Comparison of ENCODE assay signal across 17 cellular contexts in the genomic region with DNA sequence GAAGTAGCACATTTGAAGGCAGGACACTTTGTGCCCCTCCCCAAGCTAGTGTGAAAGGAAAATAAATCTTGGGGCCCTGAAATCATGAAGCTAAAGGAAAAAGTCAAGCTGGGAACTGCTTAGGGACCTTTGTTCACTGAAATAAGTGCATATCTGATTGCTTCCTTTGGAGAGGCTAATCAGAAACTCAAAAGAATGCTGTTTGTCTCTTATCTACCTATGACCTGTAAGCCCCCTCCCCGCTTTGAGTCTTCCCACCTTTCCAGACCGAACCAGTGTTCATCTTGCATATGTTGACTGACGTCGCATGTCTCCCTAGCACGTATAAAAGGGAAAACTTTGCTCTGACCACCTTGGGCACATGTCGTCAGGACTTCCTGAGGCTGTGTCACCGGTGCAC. TPM values are rescaled to one million over a fixed set of nuclear protein-coding genes. Genes with fewer than 3 reads are reported as not detected.
DNase-seq lines count a peak whose midpoint lies in the region; FAIRE-seq and TF ChIP-seq lines count a peak whose summit lies in the region.
"Had no signal": no experiment of that assay in that cellular context is flagged by ENCODE, and none has a peak within 500 bp of the region (broad histone marks: within the 10 kb centered on the region; RNA-seq: fewer than 3 reads in every experiment).

No MANE protein-coding gene starts in this region.

- no peak for TF ChIP-seq POLR2A in esophagus muscularis mucosa (IDR thresholded peaks at IDR 0.05; ENCODE audit: low read depth)

- FAIRE-seq in bronchial epithelial cell (lab: Jason Lieb, UNC), result peak; percentile 89
- FAIRE-seq: G401.6, GM12891, HTR-8/SVneo had no signal

- H3K9me3 Mint-ChIP-seq in activated CD4-positive, alpha-beta T cell treated with anti-CD3 and anti-CD28 coated beads, Interleukin-2, amount 10 ng/mL, durations not matched to agents 24 days and 14 days, result no peaks in the 10 kb centered on the region
- H3K9me3 Mint-ChIP-seq: CD4-positive, alpha-beta T cell had no signal

- no peak for TF ChIP-seq CTCF in bronchial epithelial cell (IDR thresholded peaks at IDR 0.05; ENCODE audit: insufficient read depth, low read length, severe bottlenecking)
- no peak for TF ChIP-seq CTCF in esophagus muscularis mucosa (IDR thresholded peaks at IDR 0.05)
- no peak for TF ChIP-seq CTCF in tibial artery (IDR thresholded peaks at IDR 0.05)

- H3K4me3 ChIP-seq in bronchial epithelial cell (ENCODE audit: low read depth, low read length) (no peak overlapping the region), esophagus muscularis mucosa (no peak overlapping the region), tibial artery (no peak overlapping the region)

- H3K4me1 ChIP-seq in esophagus muscularis mucosa (no peaks in the 10 kb centered on the region), tibial artery (no peaks in the 10 kb centered on the region)

- peak; percentile 41 for DNase-seq in activated CD4-positive, alpha-beta T cell treated with anti-CD3 and anti-CD28 coated beads, Interleukin-2, amount 10 ng/mL, durations not matched to agents 24 days and 14 days
- DNase-seq in activated CD4-positive, alpha-beta T cell treated with anti-CD3 and anti-CD28 coated beads for 1 hour, result no peak
- DNase-seq in bronchial epithelial cell (ENCODE audit: low read depth), result no peak
- peak; percentile 55 for DNase-seq in esophagus muscularis mucosa (ENCODE audit: extremely low spot score)
- no peak for DNase-seq in NCI-H2171 treated with DMSO at 0.1 percent for 48 hours (lab: John Stamatoyannopoulos, UW)
- DNase-seq in tibial artery, result no peak
- no peak for DNase-seq in C1 segment of cervical spinal cord (lab: John Stamatoyannopoulos, UW)
- DNase-seq: Calu3; CD4-positive, alpha-beta T cell; DMS 273 treated with DMSO at 0.1 percent for 48 hours; DMS79; HCEC 1CT; HFFc6 had no signal

- peaks cover 17% of the 10 kb centered on the region for H3K27me3 Mint-ChIP-seq in activated CD4-positive, alpha-beta T cell treated with anti-CD3 and anti-CD28 coated beads, Interleukin-2, amount 10 ng/mL, durations not matched to agents 24 days and 14 days

- H3K36me3 ChIP-seq in bronchial epithelial cell (ENCODE audit: control insufficient read depth, insufficient read depth, low read length), result no peaks in the 10 kb centered on the region
- no peaks in the 10 kb centered on the region for H3K36me3 ChIP-seq in esophagus muscularis mucosa
- H3K36me3 ChIP-seq in tibial artery, result no peaks in the 10 kb centered on the region

- no peak for TF ChIP-seq EP300 in esophagus muscularis mucosa (IDR thresholded peaks at IDR 0.05)

- no peaks in the 10 kb centered on the region for H3K4me1 Mint-ChIP-seq in activated CD4-positive, alpha-beta T cell treated with anti-CD3 and anti-CD28 coated beads, Interleukin-2, amount 10 ng/mL, durations not matched to agents 24 days and 14 days

- no peaks in the 10 kb centered on the region for H3K36me3 Mint-ChIP-seq in activated CD4-positive, alpha-beta T cell treated with anti-CD3 and anti-CD28 coated beads, Interleukin-2, amount 10 ng/mL, durations not matched to agents 24 days and 14 days (ENCODE audit: low read depth)

- H3K27ac ChIP-seq in esophagus muscularis mucosa (replicated peaks in 1 of 4) (no peak overlapping the region), tibial artery (no peak overlapping the region)
- H3K27ac ChIP-seq: 22Rv1 had no signal

- no peak overlapping the region for H3K27ac Mint-ChIP-seq in activated CD4-positive, alpha-beta T cell treated with anti-CD3 and anti-CD28 coated beads, Interleukin-2, amount 10 ng/mL, durations not matched to agents 24 days and 14 days
- H3K27ac Mint-ChIP-seq: CD4-positive, alpha-beta T cell; HFFc6 had no signal

- intact Hi-C loops in activated CD4-positive, alpha-beta T cell treated with anti-CD3 and anti-CD28 coated beads, Interleukin-2, amount 10 ng/mL, durations not matched to agents 24 days and 14 days (cut with micrococcal nuclease), result no loop called here
- intact Hi-C loops in esophagus muscularis mucosa (cut with DNase I) (no loop called here), tibial artery (cut with DNase I; ENCODE audit: low total_unique reads) (no loop called here)

- peaks cover 2% of the 10 kb centered on the region for H3K27me3 ChIP-seq in bronchial epithelial cell (ENCODE audit: control insufficient read depth, insufficient read depth, low read length)
- H3K27me3 ChIP-seq in esophagus muscularis mucosa, result peaks cover 0 to 37% (median 0%) of the 10 kb centered on the region in 4 donors
- peaks cover 0 to 20% of the 10 kb centered on the region in 2 donors for H3K27me3 ChIP-seq in tibial artery

- 47% methylated on average over 7 of the region's 7 CpGs for WGBS in esophagus muscularis mucosa

- no peak overlapping the region for H3K4me3 Mint-ChIP-seq in activated CD4-positive, alpha-beta T cell treated with anti-CD3 and anti-CD28 coated beads, Interleukin-2, amount 10 ng/mL, durations not matched to agents 24 days and 14 days
- H3K4me3 Mint-ChIP-seq: CD4-positive, alpha-beta T cell; HFFc6 had no signal

- H3K9me3 ChIP-seq in esophagus muscularis mucosa, result no peaks in the 10 kb centered on the region
- H3K9me3 ChIP-seq in tibial artery, result no peaks in the 10 kb centered on the region

RNA-seq across cellular contexts. Expression of gene SLC30A4, which starts 53.1 kb away (rescaled TPM):
- 0.90 and 1.2 TPM in 2 replicates for total RNA-seq in activated CD4-positive, alpha-beta T cell treated with anti-CD3 and anti-CD28 coated beads, Interleukin-2, amount 10 ng/mL, durations not matched to agents 24 days and 14 days
- total RNA-seq in bronchial epithelial cell (3.4 and 6.1 TPM in 2 replicates), esophagus muscularis mucosa (10 to 100 TPM in 3 of 4 donors, 1 to 10 TPM in 1; 9.4 to 14.0 (median 11.6) TPM)

Comparison
In these comparisons a context has a peak if more than half of its experiments do, and no peak if none do; other contexts are left out.
1. DNase-seq: peak in activated CD4-positive, alpha-beta T cell treated with anti-CD3 and anti-CD28 coated beads, Interleukin-2, amount 10 ng/mL, durations not matched to agents 24 days and 14 days (single experiment) and esophagus muscularis mucosa (single experiment); none in activated CD4-positive, alpha-beta T cell treated with anti-CD3 and anti-CD28 coated beads for 1 hour (single experiment), bronchial epithelial cell (single experiment), NCI-H2171 treated with DMSO at 0.1 percent for 48 hours (single experiment), tibial artery (0 of 2) and C1 segment of cervical spinal cord (0 of 14).